40 cellular contexts compared by ENCODE assay signal in genomic region chr2:115359550-115359949, GRCh38.
"Had no signal": no experiment of that assay in that cellular context is flagged by ENCODE, and none has a peak within 500 bp of the region (broad histone marks: within the 10 kb centered on the region; RNA-seq: fewer than 3 reads in every experiment).

No MANE protein-coding gene starts in this region.

- ATAC-seq: activated naive CD4-positive, alpha-beta T cell treated with anti-CD3 and anti-CD28 coated beads, Interleukin-2, amount 50 U/mL, for 72 hours; activated naive CD8-positive, alpha-beta T cell treated with anti-CD3 and anti-CD28 coated beads, Interleukin-2, amount 50 U/mL, for 24 hours; activated T-cell treated with anti-CD3 and anti-CD28 coated beads, Interleukin-2, amount 50 U/mL, for 4 hours; activated T-cell treated with anti-CD3 and anti-CD28 coated beads, Interleukin-2, amount 50 U/mL, for 72 hours; activated T-helper 17 cell treated with anti-CD3 and anti-CD28 coated beads, Interleukin-2, amount 50 U/mL, for 72 hours; body of pancreas had no signal

- H3K4me1 Mint-ChIP-seq: activated naive CD4-positive, alpha-beta T cell treated with anti-CD3 and anti-CD28 coated beads, Interleukin-2, amount 10 ng/mL, durations not matched to agents 7 days and 5 days; activated naive CD4-positive, alpha-beta T cell treated with anti-CD3 and anti-CD28 coated beads, Interleukin-2, amount 50 U/mL, for 24 hours; activated naive CD8-positive, alpha-beta T cell treated with anti-CD3 and anti-CD28 coated beads for 36 hours; activated naive CD8-positive, alpha-beta T cell treated with anti-CD3 and anti-CD28 coated beads, Interleukin-2, amount 10 ng/mL, durations not matched to agents 7 days and 5 days; activated naive CD8-positive, alpha-beta T cell treated with anti-CD3 and anti-CD28 coated beads, Interleukin-2, amount 50 U/mL, for 24 hours; activated T-helper 17 cell treated with anti-CD3 and anti-CD28 coated beads, Interleukin-2, amount 50 U/mL, for 72 hours; central memory CD8-positive, alpha-beta T cell had no signal

- H3K27me3 Mint-ChIP-seq: activated naive CD4-positive, alpha-beta T cell treated with anti-CD3 and anti-CD28 coated beads, Interleukin-2, amount 10 ng/mL, durations not matched to agents 7 days and 5 days; activated naive CD4-positive, alpha-beta T cell treated with anti-CD3 and anti-CD28 coated beads, Interleukin-2, amount 50 U/mL, for 24 hours; activated naive CD8-positive, alpha-beta T cell; activated naive CD8-positive, alpha-beta T cell treated with anti-CD3 and anti-CD28 coated beads for 36 hours; activated naive CD8-positive, alpha-beta T cell treated with anti-CD3 and anti-CD28 coated beads, Interleukin-2, amount 10 ng/mL, durations not matched to agents 7 days and 5 days; activated naive CD8-positive, alpha-beta T cell treated with anti-CD3 and anti-CD28 coated beads, Interleukin-2, amount 50 U/mL, for 24 hours; activated T-cell treated with anti-CD3 and anti-CD28 coated beads, Interleukin-2, amount 50 U/mL, for 24 hours; activated T-helper 17 cell treated with anti-CD3 and anti-CD28 coated beads, Interleukin-2, amount 50 U/mL, for 72 hours; central memory CD8-positive, alpha-beta T cell had no signal

- H3K4me1 ChIP-seq: adrenal gland, ascending aorta, body of pancreas, breast epithelium had no signal

- H3K9me3 ChIP-seq: adrenal gland, ascending aorta, body of pancreas had no signal

- H3K4me3 Mint-ChIP-seq: activated naive CD4-positive, alpha-beta T cell treated with anti-CD3 and anti-CD28 coated beads for 36 hours; activated naive CD4-positive, alpha-beta T cell treated with anti-CD3 and anti-CD28 coated beads, Interleukin-2, amount 10 ng/mL, durations not matched to agents 7 days and 5 days; activated naive CD4-positive, alpha-beta T cell treated with anti-CD3 and anti-CD28 coated beads, Interleukin-2, amount 50 U/mL, for 24 hours; activated naive CD8-positive, alpha-beta T cell; activated naive CD8-positive, alpha-beta T cell treated with anti-CD3 and anti-CD28 coated beads for 36 hours; activated naive CD8-positive, alpha-beta T cell treated with anti-CD3 and anti-CD28 coated beads, Interleukin-2, amount 10 ng/mL, durations not matched to agents 7 days and 5 days; activated naive CD8-positive, alpha-beta T cell treated with anti-CD3 and anti-CD28 coated beads, Interleukin-2, amount 50 U/mL, for 24 hours; activated T-cell treated with anti-CD3 and anti-CD28 coated beads, Interleukin-2, amount 50 U/mL, for 24 hours; activated T-cell treated with anti-CD3 and anti-CD28 coated beads, Interleukin-2, amount 50 U/mL, for 4 hours; activated T-cell treated with anti-CD3 and anti-CD28 coated beads, Interleukin-2, amount 50 U/mL, for 72 hours; activated T-helper 1 cell treated with anti-CD3 and anti-CD28 coated beads, Interleukin-12 subunit alpha, Interleukin-12 subunit beta, Interleukin-2, Interleukin-4 antibody, amounts not matched to agents 30 ng/mL and 10 ng/mL and 1 ng/mL, durations not matched to agents 14 hours and 24 hours and 36 hours; activated T-helper 17 cell treated with anti-CD3 and anti-CD28 coated beads, Interleukin-2, amount 50 U/mL, for 72 hours; brain; central memory CD8-positive, alpha-beta T cell had no signal

- DNase-seq: activated effector memory CD4-positive, alpha-beta T cell treated with anti-CD3 and anti-CD28 coated beads, Interleukin-2, amount 50 U/mL, for 16 hours; activated effector memory CD4-positive, alpha-beta T cell treated with Interleukin-2 at 50 U/mL for 16 hours; activated gamma-delta T cell; activated gamma-delta T cell treated with Interleukin-2 at 50 U/mL for 16 hours; activated naive CD4-positive, alpha-beta T cell; activated naive CD4-positive, alpha-beta T cell treated with anti-CD3 and anti-CD28 coated beads for 36 hours; activated naive CD4-positive, alpha-beta T cell treated with anti-CD3 and anti-CD28 coated beads, Interleukin-2, amount 10 ng/mL, durations not matched to agents 7 days and 5 days; activated naive CD4-positive, alpha-beta T cell treated with anti-CD3 and anti-CD28 coated beads, Interleukin-2, amount 50 U/mL, for 16 hours; activated naive CD4-positive, alpha-beta T cell treated with Interleukin-2 at 50 U/mL for 16 hours; activated naive CD8-positive, alpha-beta T cell treated with anti-CD3 and anti-CD28 coated beads for 36 hours; activated naive CD8-positive, alpha-beta T cell treated with anti-CD3 and anti-CD28 coated beads, Interleukin-2, amount 10 ng/mL, durations not matched to agents 7 days and 5 days; activated naive CD8-positive, alpha-beta T cell treated with anti-CD3 and anti-CD28 coated beads, Interleukin-2, amount 50 U/mL, for 24 hours; activated T-cell treated with anti-CD3 and anti-CD28 coated beads, Interleukin-2, amount 50 U/mL, for 1 hour; activated T-cell treated with anti-CD3 and anti-CD28 coated beads, Interleukin-2, amount 50 U/mL, for 24 hours; activated T-cell treated with anti-CD3 and anti-CD28 coated beads, Interleukin-2, amount 50 U/mL, for 4 hours; activated T-cell treated with anti-CD3 and anti-CD28 coated beads, Interleukin-2, amount 50 U/mL, for 48 hours; activated T-cell treated with anti-CD3 and anti-CD28 coated beads, Interleukin-2, amount 50 U/mL, for 72 hours; adrenal gland; amniotic stem cell; amygdala; anterior cingulate cortex; aorta; body of pancreas; brain microvascular endothelial cell; caudate nucleus; central memory CD4-positive, alpha-beta T cell; cerebellar nuclear complex had no signal

- H3K4me3 ChIP-seq: adrenal gland, ascending aorta, body of pancreas, breast epithelium, cardiac muscle cell had no signal

- H3K27me3 ChIP-seq: adrenal gland, ascending aorta, body of pancreas, brain microvascular endothelial cell, breast epithelium, cardiac muscle cell had no signal

- H3K27ac ChIP-seq: adrenal gland, ascending aorta, body of pancreas, brain microvascular endothelial cell, breast epithelium, cardiac muscle cell had no signal

- FAIRE-seq: astrocyte, bronchial epithelial cell had no signal

- H3K36me3 Mint-ChIP-seq: activated naive CD4-positive, alpha-beta T cell treated with anti-CD3 and anti-CD28 coated beads, Interleukin-2, amount 10 ng/mL, durations not matched to agents 7 days and 5 days; activated naive CD4-positive, alpha-beta T cell treated with anti-CD3 and anti-CD28 coated beads, Interleukin-2, amount 50 U/mL, for 24 hours; activated naive CD8-positive, alpha-beta T cell; activated naive CD8-positive, alpha-beta T cell treated with anti-CD3 and anti-CD28 coated beads for 36 hours; activated naive CD8-positive, alpha-beta T cell treated with anti-CD3 and anti-CD28 coated beads, Interleukin-2, amount 10 ng/mL, durations not matched to agents 7 days and 5 days; brain had no signal

- H3K36me3 ChIP-seq: adrenal gland, ascending aorta, brain microvascular endothelial cell, breast epithelium, cardiac muscle cell had no signal

- H3K27ac Mint-ChIP-seq: activated naive CD4-positive, alpha-beta T cell treated with anti-CD3 and anti-CD28 coated beads for 36 hours; activated naive CD4-positive, alpha-beta T cell treated with anti-CD3 and anti-CD28 coated beads, Interleukin-2, amount 10 ng/mL, durations not matched to agents 7 days and 5 days; activated naive CD4-positive, alpha-beta T cell treated with anti-CD3 and anti-CD28 coated beads, Interleukin-2, amount 50 U/mL, for 24 hours; activated naive CD4-positive, alpha-beta T cell treated with anti-CD3 and anti-CD28 coated beads, Interleukin-2, amount 50 U/mL, for 72 hours; activated naive CD8-positive, alpha-beta T cell; activated naive CD8-positive, alpha-beta T cell treated with anti-CD3 and anti-CD28 coated beads for 36 hours; activated naive CD8-positive, alpha-beta T cell treated with anti-CD3 and anti-CD28 coated beads, Interleukin-2, amount 10 ng/mL, durations not matched to agents 7 days and 5 days; activated naive CD8-positive, alpha-beta T cell treated with anti-CD3 and anti-CD28 coated beads, Interleukin-2, amount 50 U/mL, for 24 hours; activated T-cell treated with anti-CD3 and anti-CD28 coated beads, Interleukin-2, amount 50 U/mL, for 24 hours; activated T-cell treated with anti-CD3 and anti-CD28 coated beads, Interleukin-2, amount 50 U/mL, for 72 hours; activated T-helper 1 cell treated with anti-CD3 and anti-CD28 coated beads, Interleukin-12 subunit alpha, Interleukin-12 subunit beta, Interleukin-2, Interleukin-4 antibody, amounts not matched to agents 30 ng/mL and 10 ng/mL and 1 ng/mL, durations not matched to agents 14 hours and 24 hours and 36 hours; activated T-helper 17 cell treated with anti-CD3 and anti-CD28 coated beads, Interleukin-2, amount 50 U/mL, for 72 hours; activated T-helper 2 cell treated with anti-CD3 and anti-CD28 coated beads, Interferon-gamma antibody, Interleukin-2, Interleukin-4, amounts not matched to agents 10 μg/mL and 5 μg/mL and 100 μg/mL, durations not matched to agents 14 hours and 24 hours and 36 hours; brain had no signal
